Comparison of ENCODE assay signal across 23 cellular contexts in genomic region chr12:108675792-108676191, GRCh38. TPM values are rescaled to one million over a fixed set of nuclear protein-coding genes. Genes with fewer than 3 reads are reported as not detected.
"Had no signal": no experiment of that assay in that cellular context is flagged by ENCODE, and none has a peak within 500 bp of the region (broad histone marks: within the 10 kb centered on the region; RNA-seq: fewer than 3 reads in every experiment).

No MANE protein-coding gene starts in this region.

- DNase-seq: activated B cell treated with CpG ODN at 0.5 μM for 24 hours; activated CD4-positive, alpha-beta T cell treated with anti-CD3 and anti-CD28 coated beads for 48 hours; activated CD8-positive, alpha-beta memory T cell treated with anti-CD3 and anti-CD28 coated beads, Interleukin-2, amount 50 U/mL, for 48 hours; activated CD8-positive, alpha-beta T cell treated with anti-CD3 and anti-CD28 coated beads, Interleukin-2, amount 10 ng/mL, durations not matched to agents 7 days and 5 days; activated gamma-delta T cell; activated naive CD8-positive, alpha-beta T cell treated with anti-CD3 and anti-CD28 coated beads for 36 hours; activated T-cell treated with anti-CD3 and anti-CD28 coated beads, Interleukin-2, amount 50 U/mL, for 72 hours; amygdala; cerebellar nuclear complex; effector memory CD8-positive, alpha-beta T cell; gastrocnemius medialis; left colon; small intestine; stimulated activated CD4-positive, alpha-beta T cell treated with anti-CD3 and anti-CD28 coated beads, Interleukin-4, amount 100 ng/mL, for 4 hours; stimulated activated CD8-positive, alpha-beta memory T cell treated with anti-CD3 and anti-CD28 coated beads, Interleukin-4, amount 100 ng/mL, for 48 hours; stimulated activated naive CD4-positive, alpha-beta T cell treated with Interleukin-2 at 50 U/mL for 16 hours; T-helper 2 cell had no signal

- H3K4me1 Mint-ChIP-seq: mesothelial cell of epicardium had no signal

- H3K4me3 ChIP-seq: gastrocnemius medialis, lung, neural progenitor cell, right atrium auricular region had no signal

- ATAC-seq: activated CD8-positive, alpha-beta T cell treated with anti-CD3 and anti-CD28 coated beads, Interleukin-2, amount 10 ng/mL, durations not matched to agents 7 days and 5 days; activated T-cell treated with anti-CD3 and anti-CD28 coated beads, Interleukin-2, amount 50 U/mL, for 72 hours; effector memory CD8-positive, alpha-beta T cell; gastrocnemius medialis; left colon had no signal

- H3K9ac ChIP-seq: neural progenitor cell had no signal

- H3K27ac ChIP-seq: neural progenitor cell, right atrium auricular region had no signal

- H3K36me3 ChIP-seq: gastrocnemius medialis, neural progenitor cell had no signal

- H3K4me3 Mint-ChIP-seq: activated B cell treated with CpG ODN at 0.5 μM for 24 hours; activated CD8-positive, alpha-beta T cell treated with anti-CD3 and anti-CD28 coated beads, Interleukin-2, amount 10 ng/mL, durations not matched to agents 7 days and 5 days; activated naive CD8-positive, alpha-beta T cell treated with anti-CD3 and anti-CD28 coated beads for 36 hours; activated T-cell treated with anti-CD3 and anti-CD28 coated beads, Interleukin-2, amount 50 U/mL, for 72 hours; dendritic cell treated with granulocyte-macrophage colony-stimulating factor and Interleukin-4, amounts not matched to agents 40 ng/mL and 50 ng/mL, for 4 days; effector memory CD8-positive, alpha-beta T cell; mesothelial cell of epicardium; neural progenitor cell; type B pancreatic cell had no signal

- H3K27ac Mint-ChIP-seq: activated B cell treated with CpG ODN at 0.5 μM for 24 hours; activated CD8-positive, alpha-beta T cell treated with anti-CD3 and anti-CD28 coated beads, Interleukin-2, amount 10 ng/mL, durations not matched to agents 7 days and 5 days; activated naive CD8-positive, alpha-beta T cell treated with anti-CD3 and anti-CD28 coated beads for 36 hours; activated T-cell treated with anti-CD3 and anti-CD28 coated beads, Interleukin-2, amount 50 U/mL, for 72 hours; dendritic cell treated with granulocyte-macrophage colony-stimulating factor and Interleukin-4, amounts not matched to agents 40 ng/mL and 50 ng/mL, for 4 days; effector memory CD8-positive, alpha-beta T cell; mesothelial cell of epicardium; neural progenitor cell; type B pancreatic cell had no signal

- H3K9me3 Mint-ChIP-seq: activated B cell treated with CpG ODN at 0.5 μM for 24 hours; activated naive CD8-positive, alpha-beta T cell treated with anti-CD3 and anti-CD28 coated beads for 36 hours; activated T-cell treated with anti-CD3 and anti-CD28 coated beads, Interleukin-2, amount 50 U/mL, for 72 hours; dendritic cell treated with granulocyte-macrophage colony-stimulating factor and Interleukin-4, amounts not matched to agents 40 ng/mL and 50 ng/mL, for 4 days; effector memory CD8-positive, alpha-beta T cell; mesothelial cell of epicardium; neural progenitor cell; type B pancreatic cell had no signal

- H3K9me3 ChIP-seq: gastrocnemius medialis, right atrium auricular region had no signal

- H3K4me1 ChIP-seq: right atrium auricular region had no signal

- H3K4me2 ChIP-seq: neural progenitor cell had no signal

- H2AFZ ChIP-seq: neural progenitor cell had no signal

- H3K27me3 ChIP-seq: gastrocnemius medialis, neural progenitor cell, right atrium auricular region had no signal

- H3K27me3 Mint-ChIP-seq: activated B cell treated with CpG ODN at 0.5 μM for 24 hours; activated naive CD8-positive, alpha-beta T cell treated with anti-CD3 and anti-CD28 coated beads for 36 hours; dendritic cell treated with granulocyte-macrophage colony-stimulating factor and Interleukin-4, amounts not matched to agents 40 ng/mL and 50 ng/mL, for 4 days; effector memory CD8-positive, alpha-beta T cell; type B pancreatic cell had no signal

RNA-seq across cellular contexts. Expression of gene SELPLG, which starts 42.1 kb away (rescaled TPM):
- total RNA-seq: mesothelial cell of epicardium had no signal
